19 cellular contexts compared by ENCODE assay signal in the genomic region with DNA sequence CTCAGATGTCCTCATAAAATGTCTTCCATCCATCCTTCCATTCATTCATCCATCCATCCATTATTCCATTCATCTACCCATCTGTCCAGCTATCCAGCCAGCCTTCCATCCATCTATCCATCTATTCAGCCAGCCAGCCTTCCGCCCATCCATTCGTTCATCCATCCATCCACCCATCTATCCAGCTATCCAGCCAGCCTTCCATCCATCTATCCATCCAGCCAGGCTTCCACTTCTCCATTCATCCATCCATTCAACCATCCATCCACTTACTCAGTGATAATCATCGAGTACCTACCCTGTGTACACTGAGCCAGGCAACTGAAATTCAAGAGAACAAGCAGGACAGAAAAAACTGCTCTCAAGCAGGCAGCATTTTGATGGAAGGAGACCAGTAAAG. TPM values are rescaled to one million over a fixed set of nuclear protein-coding genes. Genes with fewer than 3 reads are reported as not detected.
DNase-seq lines count a peak whose midpoint lies in the region; ATAC-seq and TF ChIP-seq lines count a peak whose summit lies in the region.
"Had no signal": no experiment of that assay in that cellular context is flagged by ENCODE, and none has a peak within 500 bp of the region (broad histone marks: within the 10 kb centered on the region; RNA-seq: fewer than 3 reads in every experiment).

No MANE protein-coding gene starts in this region.

- H3K27ac ChIP-seq in BLaER1 treated with 17β-estradiol and CSF1 and Interleukin-3, amounts not matched to agents 10 nM and 100 nM: peak overlapping the region in 8 of 11 experiments; percentile 66 to 90 (median 82); a peak in 16 of 22 replicates
- H3K27ac ChIP-seq in HEK293 (ENCODE audit: extremely low read depth, low read depth, low read length): no peak overlapping the region
- H3K27ac ChIP-seq: C4-2B, RWPE1 had no signal

- peaks cover 41 to 83% (median 78%) of the 10 kb centered on the region in 10 experiments for H3K4me1 ChIP-seq in BLaER1 treated with 17β-estradiol and CSF1 and Interleukin-3, amounts not matched to agents 10 nM and 100 nM
- H3K4me1 ChIP-seq in HEK293 (ENCODE audit: control insufficient read depth, insufficient read depth, low read length): no peaks in the 10 kb centered on the region
- H3K4me1 ChIP-seq: HAP-1 had no signal

- H3K4me3 ChIP-seq in BLaER1 treated with 17β-estradiol and CSF1 and Interleukin-3, amounts not matched to agents 10 nM and 100 nM: peak overlapping the region in 7 of 10 experiments; percentile 28 to 63 (median 53); a peak in 14 of 20 replicates
- no peak overlapping the region for H3K4me3 ChIP-seq in HEK293 (ENCODE audit: low read depth, low read length)
- H3K4me3 ChIP-seq: HAP-1 had no signal

- no peaks in the 10 kb centered on the region for H3K9me3 Mint-ChIP-seq in effector memory CD8-positive, alpha-beta T cell
- H3K9me3 Mint-ChIP-seq in neural crest cell: no peaks in the 10 kb centered on the region
- H3K9me3 Mint-ChIP-seq in activated T-helper 1 cell treated with anti-CD3 and anti-CD28 coated beads, Interleukin-12 subunit alpha, Interleukin-12 subunit beta, Interleukin-2, Interleukin-4 antibody, amounts not matched to agents 30 ng/mL and 10 ng/mL and 1 ng/mL, durations not matched to agents 14 hours and 24 hours and 36 hours: no peaks in the 10 kb centered on the region
- H3K9me3 Mint-ChIP-seq in T-cell: no peaks in the 10 kb centered on the region
- no peaks in the 10 kb centered on the region for H3K9me3 Mint-ChIP-seq in activated CD4-positive, alpha-beta T cell treated with anti-CD3 and anti-CD28 coated beads, Interleukin-2, amount 10 ng/mL, durations not matched to agents 24 days and 14 days

- H3K9ac ChIP-seq in BLaER1 treated with 17β-estradiol and CSF1 and Interleukin-3, amounts not matched to agents 10 nM and 100 nM: peak overlapping the region in 8 of 11 experiments; percentile 18 to 82 (median 69); a peak in 15 of 22 replicates

- H3K4me3 Mint-ChIP-seq in effector memory CD8-positive, alpha-beta T cell: no peak overlapping the region
- H3K4me3 Mint-ChIP-seq in neural crest cell (no peak overlapping the region), T-cell (no peak overlapping the region)
- H3K4me3 Mint-ChIP-seq in activated T-helper 1 cell treated with anti-CD3 and anti-CD28 coated beads, Interleukin-12 subunit alpha, Interleukin-12 subunit beta, Interleukin-2, Interleukin-4 antibody, amounts not matched to agents 30 ng/mL and 10 ng/mL and 1 ng/mL, durations not matched to agents 14 hours and 24 hours and 36 hours: no peak overlapping the region
- no peak overlapping the region for H3K4me3 Mint-ChIP-seq in activated CD4-positive, alpha-beta T cell treated with anti-CD3 and anti-CD28 coated beads, Interleukin-2, amount 10 ng/mL, durations not matched to agents 24 days and 14 days

- intact Hi-C loops in activated T-helper 1 cell treated with anti-CD3 and anti-CD28 coated beads, Interleukin-12 subunit alpha, Interleukin-12 subunit beta, Interleukin-2, Interleukin-4 antibody, amounts not matched to agents 30 ng/mL and 10 ng/mL and 1 ng/mL, durations not matched to agents 14 hours and 24 hours and 36 hours (cut with micrococcal nuclease): loop anchor here (5.0 kb wide), 2 partner anchors 77 to 147 kb away; no protein-coding TSS in a partner anchor
- intact Hi-C loops in activated CD4-positive, alpha-beta T cell treated with anti-CD3 and anti-CD28 coated beads, Interleukin-2, amount 10 ng/mL, durations not matched to agents 24 days and 14 days (cut with micrococcal nuclease): no loop called here

- CTCF ChIA-PET in HEK293 (lab: Yijun Ruan, JAX) (interaction anchor here (1.5 to 2.6 kb wide), 5 partner anchors 10 to 507 kb away, joined by 7 to 13 read pairs (median 9); no protein-coding TSS in a partner anchor), T-cell (lab: Charles Lee) (interaction anchor here in 1 of 2 donors (2.1 kb wide), 1 partner anchor 507 kb away, joined by 5 read pairs; no protein-coding TSS in a partner anchor)

- peak overlapping the region; percentile 5 to 18 for H3K27ac Mint-ChIP-seq in effector memory CD8-positive, alpha-beta T cell
- H3K27ac Mint-ChIP-seq in neural crest cell (ENCODE audit: unreplicated experiment) (peak overlapping the region; percentile 62), T-cell (peak overlapping the region in 1 of 2 donors; percentile 0)
- H3K27ac Mint-ChIP-seq in activated T-helper 1 cell treated with anti-CD3 and anti-CD28 coated beads, Interleukin-12 subunit alpha, Interleukin-12 subunit beta, Interleukin-2, Interleukin-4 antibody, amounts not matched to agents 30 ng/mL and 10 ng/mL and 1 ng/mL, durations not matched to agents 14 hours and 24 hours and 36 hours: no peak overlapping the region
- H3K27ac Mint-ChIP-seq in activated CD4-positive, alpha-beta T cell treated with anti-CD3 and anti-CD28 coated beads, Interleukin-2, amount 10 ng/mL, durations not matched to agents 24 days and 14 days: no peak overlapping the region

- ATAC-seq in effector memory CD8-positive, alpha-beta T cell (replicated peaks): no peak
- no peak for ATAC-seq in T-cell (replicated peaks in 1 of 4)
- no peak for ATAC-seq in HG03521 (IDR thresholded peaks at IDR 0.05; ENCODE audit: unreplicated experiment)
- ATAC-seq: PC-3, SK-N-SH treated with all-trans-retinoic acid at 6 μM for 48 hours had no signal

- H3K36me3 ChIP-seq in BLaER1 treated with 17β-estradiol and CSF1 and Interleukin-3, amounts not matched to agents 10 nM and 100 nM: peaks cover 0 to 4% (median 0%) of the 10 kb centered on the region in 11 experiments; a peak in 1 of 22 replicates
- H3K36me3 ChIP-seq in HEK293 (ENCODE audit: control insufficient read depth in 2 of 2, insufficient read depth in 1 of 2, low read length in 2 of 2): no peaks in the 10 kb centered on the region
- H3K36me3 ChIP-seq: HAP-1 had no signal

- peak overlapping the region; percentile 68 to 95 (median 84) for H3K4me2 ChIP-seq in BLaER1 treated with 17β-estradiol and CSF1 and Interleukin-3, amounts not matched to agents 10 nM and 100 nM

- peaks cover 0 to 3% (median 0%) of the 10 kb centered on the region in 11 experiments; a peak in 2 of 22 replicates for H3K9me3 ChIP-seq in BLaER1 treated with 17β-estradiol and CSF1 and Interleukin-3, amounts not matched to agents 10 nM and 100 nM (replicated peaks in 1 of 11)
- no peaks in the 10 kb centered on the region for H3K9me3 ChIP-seq in HEK293 (ENCODE audit: control insufficient read depth, insufficient read depth, low read depth, low read length)
- H3K9me3 ChIP-seq: HAP-1 had no signal

- no peaks in the 10 kb centered on the region for H3K27me3 ChIP-seq in BLaER1 treated with 17β-estradiol and CSF1 and Interleukin-3, amounts not matched to agents 10 nM and 100 nM

- H3K36me3 Mint-ChIP-seq in effector memory CD8-positive, alpha-beta T cell (ENCODE audit: insufficient read depth): no peaks in the 10 kb centered on the region
- H3K36me3 Mint-ChIP-seq in neural crest cell (ENCODE audit: low read depth) (no peaks in the 10 kb centered on the region), T-cell (no peaks in the 10 kb centered on the region)
- no peaks in the 10 kb centered on the region for H3K36me3 Mint-ChIP-seq in activated T-helper 1 cell treated with anti-CD3 and anti-CD28 coated beads, Interleukin-12 subunit alpha, Interleukin-12 subunit beta, Interleukin-2, Interleukin-4 antibody, amounts not matched to agents 30 ng/mL and 10 ng/mL and 1 ng/mL, durations not matched to agents 14 hours and 24 hours and 36 hours (ENCODE audit: low read depth)
- H3K36me3 Mint-ChIP-seq in activated CD4-positive, alpha-beta T cell treated with anti-CD3 and anti-CD28 coated beads, Interleukin-2, amount 10 ng/mL, durations not matched to agents 24 days and 14 days (ENCODE audit: low read depth): no peaks in the 10 kb centered on the region

- POLR2A ChIA-PET in HEK293 (lab: Yijun Ruan, JAX): interaction anchor here (0.6 kb wide), 1 partner anchor 665 kb away, joined by 5 read pairs; a partner anchor contains a TSS
- POLR2A ChIA-PET in T-cell (lab: Charles Lee): no interaction called here

- H3K27me3 Mint-ChIP-seq in effector memory CD8-positive, alpha-beta T cell: no peaks in the 10 kb centered on the region
- no peaks in the 10 kb centered on the region for H3K27me3 Mint-ChIP-seq in neural crest cell (ENCODE audit: low read depth)
- H3K27me3 Mint-ChIP-seq in activated T-helper 1 cell treated with anti-CD3 and anti-CD28 coated beads, Interleukin-12 subunit alpha, Interleukin-12 subunit beta, Interleukin-2, Interleukin-4 antibody, amounts not matched to agents 30 ng/mL and 10 ng/mL and 1 ng/mL, durations not matched to agents 14 hours and 24 hours and 36 hours (ENCODE audit: insufficient read depth): peaks cover 21% of the 10 kb centered on the region
- H3K27me3 Mint-ChIP-seq in T-cell: peaks cover 0 to 4% of the 10 kb centered on the region in 2 donors
- peaks cover 18% of the 10 kb centered on the region for H3K27me3 Mint-ChIP-seq in activated CD4-positive, alpha-beta T cell treated with anti-CD3 and anti-CD28 coated beads, Interleukin-2, amount 10 ng/mL, durations not matched to agents 24 days and 14 days

- DNase-seq in effector memory CD8-positive, alpha-beta T cell: no peak
- no peak for DNase-seq in neural crest cell (ENCODE audit: low read depth, low spot score)
- no peak for DNase-seq in activated T-helper 1 cell treated with anti-CD3 and anti-CD28 coated beads, Interleukin-12 subunit alpha, Interleukin-12 subunit beta, Interleukin-2, Interleukin-4 antibody, amounts not matched to agents 30 ng/mL and 10 ng/mL and 1 ng/mL, durations not matched to agents 14 hours and 24 hours and 36 hours (ENCODE audit: low spot score)
- no peak for DNase-seq in T-cell
- DNase-seq in activated CD4-positive, alpha-beta T cell treated with anti-CD3 and anti-CD28 coated beads, Interleukin-2, amount 10 ng/mL, durations not matched to agents 24 days and 14 days: no peak
- DNase-seq: DMS 273 treated with DMSO at 0.1 percent for 48 hours, NCI-H1105 treated with DMSO at 0.1 percent for 48 hours, NCI-H1694, NCI-H748 treated with DMSO at 0.1 percent for 48 hours, PC-3, SIG-M5 had no signal

- TF ChIP-seq CTCF in HEK293 (tag by site-specific recombination; IDR thresholded peaks at IDR 0.05): no peak
- TF ChIP-seq CTCF in neural crest cell (conservative IDR thresholded peaks at IDR 0.05): no peak

- peaks cover 8 to 10% of the 10 kb centered on the region in 2 donors for H3K4me1 Mint-ChIP-seq in effector memory CD8-positive, alpha-beta T cell (ENCODE audit: low read depth in 2 of 2)
- H3K4me1 Mint-ChIP-seq in neural crest cell (peaks cover 27% of the 10 kb centered on the region), T-cell (peaks cover 5 to 6% (median 5%) of the 10 kb centered on the region in 3 donors)
- H3K4me1 Mint-ChIP-seq in activated T-helper 1 cell treated with anti-CD3 and anti-CD28 coated beads, Interleukin-12 subunit alpha, Interleukin-12 subunit beta, Interleukin-2, Interleukin-4 antibody, amounts not matched to agents 30 ng/mL and 10 ng/mL and 1 ng/mL, durations not matched to agents 14 hours and 24 hours and 36 hours (ENCODE audit: low read depth): peaks cover 4% of the 10 kb centered on the region
- peaks cover 4% of the 10 kb centered on the region for H3K4me1 Mint-ChIP-seq in activated CD4-positive, alpha-beta T cell treated with anti-CD3 and anti-CD28 coated beads, Interleukin-2, amount 10 ng/mL, durations not matched to agents 24 days and 14 days

- no peaks in the 10 kb centered on the region for H4K20me1 ChIP-seq in BLaER1 treated with 17β-estradiol and CSF1 and Interleukin-3, amounts not matched to agents 10 nM and 100 nM

RNA-seq across cellular contexts. Expression of a gene that starts 4.6 kb away (rescaled TPM):
- total RNA-seq in neural crest cell (not detected in 2 replicates), T-cell (not detected)
- total RNA-seq in activated T-helper 1 cell treated with anti-CD3 and anti-CD28 coated beads, Interleukin-12 subunit alpha, Interleukin-12 subunit beta, Interleukin-2, Interleukin-4 antibody, amounts not matched to agents 30 ng/mL and 10 ng/mL and 1 ng/mL, durations not matched to agents 14 hours and 24 hours and 36 hours: not detected in 2 replicates
- total RNA-seq in activated CD4-positive, alpha-beta T cell treated with anti-CD3 and anti-CD28 coated beads, Interleukin-2, amount 10 ng/mL, durations not matched to agents 24 days and 14 days: not detected in 2 replicates
- total RNA-seq: NCI-H460, PC-3 had no signal

Comparison
In these comparisons a context has a peak if more than half of its experiments do, and no peak if none do; other contexts are left out.
1. H3K27ac Mint-ChIP-seq: peak in effector memory CD8-positive, alpha-beta T cell (2 of 2) and neural crest cell (single experiment); none in activated T-helper 1 cell treated with anti-CD3 and anti-CD28 coated beads, Interleukin-12 subunit alpha, Interleukin-12 subunit beta, Interleukin-2, Interleukin-4 antibody, amounts not matched to agents 30 ng/mL and 10 ng/mL and 1 ng/mL, durations not matched to agents 14 hours and 24 hours and 36 hours (single experiment) and activated CD4-positive, alpha-beta T cell treated with anti-CD3 and anti-CD28 coated beads, Interleukin-2, amount 10 ng/mL, durations not matched to agents 24 days and 14 days (single experiment).